ENCODE assay signal across 16 cellular contexts in the genomic region with DNA sequence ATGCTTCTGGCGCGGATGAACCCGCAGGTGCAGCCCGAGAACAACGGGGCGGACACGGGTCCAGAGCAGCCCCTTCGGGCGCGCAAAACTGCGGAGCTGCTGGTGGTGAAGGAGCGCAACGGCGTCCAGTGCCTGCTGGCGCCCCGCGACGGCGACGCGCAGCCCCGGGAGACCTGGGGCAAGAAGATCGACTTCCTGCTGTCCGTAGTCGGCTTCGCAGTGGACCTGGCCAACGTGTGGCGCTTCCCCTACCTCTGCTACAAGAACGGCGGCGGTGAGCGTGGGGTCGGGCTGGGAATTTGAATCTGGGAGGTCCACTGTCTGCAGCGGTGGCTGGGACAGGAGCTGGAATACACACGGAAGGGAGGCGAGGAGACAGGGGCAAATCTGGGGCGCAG. TPM values are rescaled to one million over a fixed set of nuclear protein-coding genes. Genes with fewer than 3 reads are reported as not detected.
DNase-seq lines count a peak whose midpoint lies in the region; ATAC-seq and TF ChIP-seq lines count a peak whose summit lies in the region.
"Had no signal": no experiment of that assay in that cellular context is flagged by ENCODE, and none has a peak within 500 bp of the region (broad histone marks: within the 10 kb centered on the region; RNA-seq: fewer than 3 reads in every experiment).

No MANE protein-coding gene starts in this region.

- H3K9ac ChIP-seq in mammary epithelial cell (ENCODE audit: insufficient read depth, low read length) = no peak overlapping the region

- H3K4me1 ChIP-seq in mammary epithelial cell (ENCODE audit: insufficient read depth, low read length) (peaks cover 12% of the 10 kb centered on the region), psoas muscle (no peaks in the 10 kb centered on the region)
- H3K4me1 ChIP-seq: ascending aorta had no signal

- dilution Hi-C loops in mammary epithelial cell (cut with HindIII; ENCODE audit: low sequenced_read_pairs) = no loop called here

- H3K27me3 ChIP-seq in H7 (ENCODE audit: control insufficient read depth, insufficient read depth, low read length) = peaks cover 69% of the 10 kb centered on the region
- H3K27me3 ChIP-seq in mammary epithelial cell (ENCODE audit: insufficient read depth, low read length) = peaks cover 18% of the 10 kb centered on the region
- peaks cover 3 to 54% (median 14%) of the 10 kb centered on the region in 3 donors for H3K27me3 ChIP-seq in psoas muscle (ENCODE audit: insufficient read depth in 3 of 3, low read length in 2 of 3)
- H3K27me3 ChIP-seq: ascending aorta had no signal

- CTCF ChIA-PET in mammary epithelial cell (lab: Charles Lee; ENCODE audit: low non-redundant PET) = no interaction called here

- H3K4me2 ChIP-seq in mammary epithelial cell (ENCODE audit: insufficient read depth, low read depth, low read length) = peak overlapping the region; percentile 89

- no peaks in the 10 kb centered on the region for H3K36me3 ChIP-seq in H7 (replicated peaks; ENCODE audit: control insufficient read depth, insufficient read depth, low read length)
- H3K36me3 ChIP-seq in mammary epithelial cell (ENCODE audit: insufficient read depth, low read length) = no peaks in the 10 kb centered on the region
- no peaks in the 10 kb centered on the region for H3K36me3 ChIP-seq in psoas muscle (ENCODE audit: insufficient read depth in 1 of 2, low read depth in 1 of 2)
- H3K36me3 ChIP-seq: ascending aorta had no signal

- no TSS peak for BruUV-seq in mammary epithelial cell (replicated peaks; lab: Mats Ljungman, UMichigan)

- 33% methylated on average over 14 of the region's 37 CpGs for WGBS in mammary epithelial cell (ENCODE audit: low coverage, missing lambda C conversion rate)
- WGBS in psoas muscle, 3 donors = 10 to 13% (median 10%) methylated on average over 36 to 37 of the region's 37 CpGs

- no peaks in the 10 kb centered on the region for H3K79me2 ChIP-seq in mammary epithelial cell (ENCODE audit: insufficient read depth, low read length)

- in situ Hi-C loops in mammary epithelial cell (cut with MboI; ENCODE audit: low sequenced_read_pairs in 2 of 2) = no loop called here

- no peaks in the 10 kb centered on the region for H3K9me3 ChIP-seq in mammary epithelial cell (replicated peaks; ENCODE audit: insufficient read depth, low read length)
- peaks cover 2% of the 10 kb centered on the region for H3K9me3 ChIP-seq in iPS-18c (ENCODE audit: control insufficient read depth, insufficient read depth, low read length)
- no peaks in the 10 kb centered on the region for H3K9me3 ChIP-seq in psoas muscle
- H3K9me3 ChIP-seq: ascending aorta had no signal

- ATAC-seq in psoas muscle = no peak
- ATAC-seq: stimulated activated naive B cell treated with anti-CD40 and anti-IgM and Interleukin-4, amounts not matched to agents 10 μg/mL and 1 μg/mL and 100 μg/mL, for 72 hours had no signal

- intact Hi-C loops in mammary epithelial cell (cut with micrococcal nuclease) (no loop called here), psoas muscle (cut with DNase I) (no loop called here)

- DNase-seq in H7 = peak; percentile 73
- no peak for DNase-seq in mammary epithelial cell
- no peak for DNase-seq in psoas muscle
- no peak for DNase-seq in stimulated activated CD4-positive, alpha-beta T cell treated with anti-CD3 and anti-CD28 coated beads, Interleukin-2, amount 100 ng/mL, for 48 hours
- no peak for DNase-seq in substantia nigra (lab: John Stamatoyannopoulos, UW)
- DNase-seq in epidermal melanocyte (ENCODE audit: insufficient read length, low spot score) = no peak
- DNase-seq: activated CD4-positive, CD25-positive, alpha-beta regulatory T cell treated with anti-CD3 and anti-CD28 coated beads, Interleukin-2, amount 50 U/mL, for 72 hours; activated gamma-delta T cell treated with Interleukin-2 at 50 U/mL for 16 hours; GF-D8; immature natural killer cell; Kasumi-1; NCI-H226; stimulated activated naive B cell treated with anti-CD40 and anti-IgM and Interleukin-4, amounts not matched to agents 10 μg/mL and 1 μg/mL and 100 μg/mL, for 72 hours had no signal

- TF ChIP-seq CTCF in mammary epithelial cell (conservative IDR thresholded peaks at IDR 0.05 in 1 of 2, IDR thresholded peaks at IDR 0.05 in 1 of 2; ENCODE audit: extremely low read depth in 1 of 2, insufficient read depth in 1 of 2, low read depth in 1 of 2, low read length in 2 of 2) = no peak
- no peak for TF ChIP-seq CTCF in psoas muscle (IDR thresholded peaks at IDR 0.05)

- H3K27ac ChIP-seq in mammary epithelial cell (ENCODE audit: insufficient read depth, low read depth, low read length) (no peak overlapping the region), psoas muscle (no peak overlapping the region), substantia nigra (ENCODE audit: low read depth, low read length, poor library complexity, severe bottlenecking) (no peak overlapping the region)
- H3K27ac ChIP-seq: ascending aorta, HL-60 had no signal

- no peak overlapping the region for H2AFZ ChIP-seq in mammary epithelial cell (ENCODE audit: low read depth, low read length)

- H3K4me3 ChIP-seq in H7 (ENCODE audit: insufficient read depth, low read depth, low read length) = peak overlapping the region; percentile 54
- no peak overlapping the region for H3K4me3 ChIP-seq in mammary epithelial cell (replicated peaks in 1 of 3; ENCODE audit: insufficient read depth in 1 of 3, low read depth in 2 of 3, low read length in 3 of 3)
- peak overlapping the region; percentile 61 for H3K4me3 ChIP-seq in iPS-18c (ENCODE audit: insufficient read depth, low read depth, low read length)
- H3K4me3 ChIP-seq in psoas muscle = peak overlapping the region; percentile 47

- no peaks in the 10 kb centered on the region for H4K20me1 ChIP-seq in mammary epithelial cell (ENCODE audit: insufficient read depth, low read length)

RNA-seq across cellular contexts. Expression of a gene that starts 0.9 kb away (rescaled TPM):
- 0.18 and 0.21 TPM in 2 replicates for total RNA-seq in H7 (2014; rRNA removed; shearing (Covaris generic))
- total RNA-seq in mammary epithelial cell (under 1 TPM; 0.16 to 0.33 TPM), psoas muscle (not detected)
- polyA plus RNA-seq in mammary epithelial cell (0.05 TPM), psoas muscle (under 1 TPM in 1 of 3 donors, not detected in 2; 0.04 TPM)
- polyA minus RNA-seq in mammary epithelial cell = not detected
- total RNA-seq: ascending aorta had no signal
- polyA plus RNA-seq: immature natural killer cell had no signal

Comparison
In these comparisons a context has a peak if more than half of its experiments do, and no peak if none do; other contexts are left out.
1. H3K4me3 ChIP-seq: peak in H7 (single experiment), iPS-18c (single experiment) and psoas muscle (single experiment); none in mammary epithelial cell (0 of 3).